13 cellular contexts compared by ENCODE assay signal in the genomic region with DNA sequence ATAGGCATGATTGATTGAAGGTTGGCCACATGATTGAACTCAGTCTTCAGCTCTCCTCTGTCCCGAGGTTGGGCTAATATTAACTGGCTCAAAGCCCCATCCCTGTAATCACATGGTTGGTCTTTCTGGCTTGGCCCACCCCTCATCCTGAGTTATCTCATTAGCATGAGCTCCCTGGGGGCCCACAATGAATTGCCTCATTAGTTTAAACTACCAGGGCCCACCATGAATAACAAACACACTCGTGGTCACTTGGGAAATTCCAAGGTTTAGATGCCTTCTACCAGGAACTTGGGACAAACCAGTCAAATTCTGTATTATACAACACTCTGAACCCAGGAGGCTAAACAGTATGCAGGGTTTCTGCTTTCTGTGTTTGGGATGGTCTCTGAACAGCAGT.
"Had no signal": no experiment of that assay in that cellular context is flagged by ENCODE, and none has a peak within 500 bp of the region (broad histone marks: within the 10 kb centered on the region; RNA-seq: fewer than 3 reads in every experiment).

No MANE protein-coding gene starts in this region.

- DNase-seq: activated B cell treated with CpG ODN at 0.5 μM for 24 hours; activated CD4-positive, alpha-beta T cell treated with anti-CD3 and anti-CD28 coated beads, Interleukin-2, amount 10 ng/mL, durations not matched to agents 24 days and 14 days; activated naive CD4-positive, alpha-beta T cell; aorta; foreskin fibroblast; psoas muscle; spleen; stimulated activated CD4-positive, alpha-beta T cell treated with anti-CD3 and anti-CD28 coated beads, Interleukin-1b, Interleukin-23, amount 100 ng/mL, for 48 hours; stimulated activated naive CD4-positive, alpha-beta T cell; T-helper 17 cell; trophoblast cell had no signal

- ATAC-seq: psoas muscle, sciatic nerve, T-helper 17 cell had no signal

- H3K4me1 ChIP-seq: psoas muscle, spleen had no signal

- H3K27ac ChIP-seq: esophagus muscularis mucosa, psoas muscle, spleen had no signal

- H3K27me3 ChIP-seq: esophagus muscularis mucosa, spleen had no signal

- H3K4me3 ChIP-seq: esophagus muscularis mucosa, psoas muscle, spleen had no signal

- H3K9me3 ChIP-seq: esophagus muscularis mucosa had no signal
